In the genomic region with DNA sequence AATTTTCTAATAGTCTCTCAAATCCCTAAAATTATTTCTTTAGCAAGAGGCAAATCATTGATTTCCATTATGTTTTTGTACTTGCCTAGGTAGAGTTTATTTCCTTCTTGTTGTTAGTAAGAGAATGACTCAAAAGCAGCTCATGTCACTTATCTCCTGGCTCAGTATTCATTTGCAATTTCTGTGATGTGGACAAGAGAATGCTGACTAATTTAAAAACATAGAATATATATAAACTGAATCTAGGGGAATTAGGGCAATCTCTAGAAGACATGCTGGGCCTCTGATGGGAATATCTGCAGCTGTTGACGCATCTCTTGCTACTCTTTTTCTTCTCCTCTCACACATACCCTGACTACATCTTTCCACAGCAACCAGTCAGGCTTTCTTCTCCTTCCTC, we compare ENCODE assay signal across 19 cellular contexts.
DNase-seq lines count a peak whose midpoint lies in the region; ATAC-seq, FAIRE-seq and TF ChIP-seq lines count a peak whose summit lies in the region.
"Had no signal": no experiment of that assay in that cellular context is flagged by ENCODE, and none has a peak within 500 bp of the region (broad histone marks: within the 10 kb centered on the region; RNA-seq: fewer than 3 reads in every experiment).

No MANE protein-coding gene starts in this region.

- H3K9ac ChIP-seq in OCI-LY3 (ENCODE audit: low read length) (no peak overlapping the region; the same call in 1 of the 2 replicates), kidney (ENCODE audit: low read length in 2 of 2) (no peak overlapping the region)

- no peak for FAIRE-seq in kidney (lab: Jason Lieb, UNC)
- FAIRE-seq: A549, D721Med had no signal

- H3K27ac ChIP-seq in OCI-LY3 (ENCODE audit: low read length) (peak overlapping the region; percentile 17; the same call in 1 of the 2 replicates), osteoblast (ENCODE audit: low read depth, low read length) (no peak overlapping the region), kidney (ENCODE audit: low read depth in 2 of 2, low read length in 2 of 2) (no peak overlapping the region), esophagus muscularis mucosa (replicated peaks in 1 of 4) (no peak overlapping the region)
- H3K27ac ChIP-seq: A549, Peyer's patch had no signal

- ATAC-seq in GM21390 (IDR thresholded peaks at IDR 0.05; ENCODE audit: unreplicated experiment) = no peak
- ATAC-seq: A549, Right ventricle myocardium inferior had no signal

- TF ChIP-seq CTCF in OCI-LY3 (IDR thresholded peaks at IDR 0.05; ENCODE audit: low read depth, low read length) = no peak
- no peak for TF ChIP-seq CTCF in epithelial cell of esophagus (IDR thresholded peaks at IDR 0.05; ENCODE audit: insufficient read depth, low read depth, low read length, missing control alignments)
- no peak for TF ChIP-seq CTCF in osteoblast (IDR thresholded peaks at IDR 0.05; ENCODE audit: extremely low read depth, low read depth, low read length)
- no peak for TF ChIP-seq CTCF in kidney (IDR thresholded peaks at IDR 0.05; ENCODE audit: borderline replicate concordance, extremely low read depth, insufficient read depth)
- no peak for TF ChIP-seq CTCF in esophagus muscularis mucosa (IDR thresholded peaks at IDR 0.05)

- TF ChIP-seq EP300 in esophagus muscularis mucosa (IDR thresholded peaks at IDR 0.05) = no peak

- H3K4me3 ChIP-seq in OCI-LY3 (ENCODE audit: low read length) (no peak overlapping the region), epithelial cell of esophagus (ENCODE audit: low read length) (no peak overlapping the region), osteoblast (ENCODE audit: insufficient read depth, low read length) (no peak overlapping the region), kidney (ENCODE audit: low read length in 2 of 2) (no peak overlapping the region), esophagus muscularis mucosa (no peak overlapping the region)
- H3K4me3 ChIP-seq: A549, MG63, Peyer's patch had no signal

- WGBS in esophagus muscularis mucosa = 90% methylated on average over 1 of the region's 1 CpG

- peak; percentile 6 for DNase-seq in ELR (ENCODE audit: low read depth)
- peak; percentile 2 for DNase-seq in epithelial cell of esophagus (ENCODE audit: low read depth)
- DNase-seq in osteoblast (ENCODE audit: insufficient read length, low spot score, missing footprints) = peak; percentile 25
- DNase-seq in kidney = no peak
- no peak for DNase-seq in esophagus muscularis mucosa (ENCODE audit: extremely low spot score)
- DNase-seq: C1 segment of cervical spinal cord, H9, MG63, NCI-H1048, NCI-H1436 treated with DMSO at 0.1 percent for 48 hours, NCI-H2029, NCI-H2171 treated with DMSO at 0.1 percent for 48 hours, NCI-H446 treated with DMSO at 0.1 percent for 48 hours, Peyer's patch had no signal

- peak overlapping the region; percentile 19; the same call in 1 of the 2 replicates for H3K4me2 ChIP-seq in OCI-LY3 (ENCODE audit: low read length)
- H3K4me2 ChIP-seq in osteoblast (ENCODE audit: insufficient read depth, low read length) = no peak overlapping the region
- H3K4me2 ChIP-seq: A549 had no signal

- no peak for TF ChIP-seq POLR2A in esophagus muscularis mucosa (IDR thresholded peaks at IDR 0.05; ENCODE audit: low read depth)

- H2AFZ ChIP-seq in OCI-LY3 (ENCODE audit: low read depth, low read length) (no peak overlapping the region), osteoblast (ENCODE audit: low read length) (no peak overlapping the region)

- H3K27me3 ChIP-seq in OCI-LY3 (ENCODE audit: low read depth, low read length) (no peaks in the 10 kb centered on the region), osteoblast (ENCODE audit: insufficient read depth, low read length) (no peaks in the 10 kb centered on the region), esophagus muscularis mucosa (no peaks in the 10 kb centered on the region)
- H3K27me3 ChIP-seq: MG63, Peyer's patch had no signal

- H3K36me3 ChIP-seq in OCI-LY3 (replicated peaks; ENCODE audit: low read depth, low read length) (no peaks in the 10 kb centered on the region), osteoblast (ENCODE audit: insufficient read depth, low read length) (no peaks in the 10 kb centered on the region), kidney (ENCODE audit: control insufficient read depth in 1 of 2, insufficient read depth in 2 of 2, low read length in 2 of 2) (no peaks in the 10 kb centered on the region), esophagus muscularis mucosa (no peaks in the 10 kb centered on the region)
- H3K36me3 ChIP-seq: MG63, Peyer's patch had no signal

- H4K20me1 ChIP-seq in OCI-LY3 (ENCODE audit: insufficient read depth, low read length) = no peaks in the 10 kb centered on the region
- no peaks in the 10 kb centered on the region for H4K20me1 ChIP-seq in osteoblast (ENCODE audit: insufficient read depth, low read length)

- H3K79me2 ChIP-seq in OCI-LY3 (ENCODE audit: low read length) = no peaks in the 10 kb centered on the region
- H3K79me2 ChIP-seq in osteoblast (ENCODE audit: insufficient read depth, low read length) = no peaks in the 10 kb centered on the region

- H3K4me1 ChIP-seq in OCI-LY3 (ENCODE audit: low read length) = peaks cover 21% of the 10 kb centered on the region
- H3K4me1 ChIP-seq in osteoblast (ENCODE audit: insufficient read depth, low read length) = peaks cover 19% of the 10 kb centered on the region
- H3K4me1 ChIP-seq in kidney (ENCODE audit: control insufficient read depth in 1 of 2, insufficient read depth in 1 of 2, low read depth in 1 of 2, low read length in 2 of 2) = no peaks in the 10 kb centered on the region
- H3K4me1 ChIP-seq in esophagus muscularis mucosa = peaks cover 0 to 5% (median 0%) of the 10 kb centered on the region in 4 donors
- H3K4me1 ChIP-seq: A549, Peyer's patch had no signal

- H3K9me3 ChIP-seq in OCI-LY3 (ENCODE audit: insufficient read depth, low read length) (no peaks in the 10 kb centered on the region), osteoblast (ENCODE audit: low read depth, low read length) (no peaks in the 10 kb centered on the region), kidney (ENCODE audit: control insufficient read depth in 1 of 2, low read length in 2 of 2) (no peaks in the 10 kb centered on the region), esophagus muscularis mucosa (no peaks in the 10 kb centered on the region)
- H3K9me3 ChIP-seq: A549, MG63, Peyer's patch had no signal

- intact Hi-C loops in kidney (cut with DNase I) = no loop called here
- intact Hi-C loops in esophagus muscularis mucosa (cut with DNase I) = no loop called here

Comparison
In these comparisons a context has a peak if more than half of its experiments do, and no peak if none do; other contexts are left out.
1. DNase-seq: peak in ELR (single experiment), epithelial cell of esophagus (single experiment) and osteoblast (single experiment); none in kidney (single experiment) and esophagus muscularis mucosa (single experiment).